In the genomic region with DNA sequence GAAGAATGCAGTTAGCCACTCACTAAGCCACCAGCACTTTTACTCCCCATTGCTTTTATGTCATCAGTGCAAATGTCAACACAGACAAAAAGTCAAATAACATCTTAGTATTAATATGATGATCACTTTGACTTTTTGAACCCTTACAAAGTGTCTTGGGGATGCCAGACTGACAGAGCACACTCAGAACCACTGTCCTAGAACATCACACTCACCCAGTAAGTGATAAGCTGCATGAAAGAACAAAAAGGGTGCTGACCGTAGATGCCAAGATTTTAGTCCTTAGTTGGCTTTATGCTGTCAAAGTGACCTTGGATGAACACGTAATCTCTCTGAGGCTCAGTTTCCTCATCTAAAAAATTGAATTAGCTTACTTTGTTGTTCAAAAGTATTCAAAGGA, we compare ENCODE assay signal across 35 cellular contexts.
"Had no signal": no experiment of that assay in that cellular context is flagged by ENCODE, and none has a peak within 500 bp of the region (broad histone marks: within the 10 kb centered on the region; RNA-seq: fewer than 3 reads in every experiment).

No MANE protein-coding gene starts in this region.

- H3K9me3 Mint-ChIP-seq: activated B cell treated with CpG ODN at 0.5 μM for 24 hours; activated CD4-positive, alpha-beta memory T cell treated with anti-CD3 and anti-CD28 coated beads, Interleukin-2, amount 10 ng/mL, durations not matched to agents 7 days and 5 days; activated CD4-positive, alpha-beta T cell treated with anti-CD3 and anti-CD28 coated beads, Interleukin-2, amount 10 ng/mL, durations not matched to agents 7 days and 5 days; activated naive CD4-positive, alpha-beta T cell treated with anti-CD3 and anti-CD28 coated beads, Interleukin-2, amount 10 ng/mL, durations not matched to agents 7 days and 5 days; activated naive CD4-positive, alpha-beta T cell treated with anti-CD3 and anti-CD28 coated beads, Interleukin-2, amount 50 U/mL, for 24 hours; activated naive CD8-positive, alpha-beta T cell treated with anti-CD3 and anti-CD28 coated beads, Interleukin-2, amount 10 ng/mL, durations not matched to agents 7 days and 5 days; activated naive CD8-positive, alpha-beta T cell treated with anti-CD3 and anti-CD28 coated beads, Interleukin-2, amount 50 U/mL, for 24 hours; activated T-cell treated with anti-CD3 and anti-CD28 coated beads, Interleukin-2, amount 50 U/mL, for 24 hours; activated T-helper 2 cell treated with anti-CD3 and anti-CD28 coated beads, Interferon-gamma antibody, Interleukin-2, Interleukin-4, amounts not matched to agents 10 μg/mL and 5 μg/mL and 100 μg/mL, durations not matched to agents 14 hours and 24 hours and 36 hours; brain; central memory CD8-positive, alpha-beta T cell; T-helper 1 cell treated with Interleukin-12 subunit alpha and Interleukin-12 subunit beta and Interleukin-4 antibody, amounts not matched to agents 30 μg/mL and 1 μg/mL, for 36 hours; T-helper 2 cell treated with Interferon-gamma antibody and Interleukin-4, amounts not matched to agents 5 μg/mL and 100 μg/mL, for 36 hours had no signal

- ATAC-seq: activated CD8-positive, alpha-beta memory T cell treated with anti-CD3 and anti-CD28 coated beads, Interleukin-2, amount 10 ng/mL, durations not matched to agents 7 days and 5 days; activated CD8-positive, alpha-beta T cell treated with anti-CD3 and anti-CD28 coated beads, Interleukin-2, amount 10 ng/mL, durations not matched to agents 7 days and 5 days; activated naive CD8-positive, alpha-beta T cell treated with anti-CD3 and anti-CD28 coated beads, Interleukin-2, amount 50 U/mL, for 24 hours had no signal

- H3K36me3 ChIP-seq: ascending aorta, cardiac muscle cell had no signal

- H3K4me1 Mint-ChIP-seq: activated B cell treated with CpG ODN at 0.5 μM for 24 hours; activated CD4-positive, alpha-beta memory T cell treated with anti-CD3 and anti-CD28 coated beads, Interleukin-2, amount 10 ng/mL, durations not matched to agents 7 days and 5 days; activated CD4-positive, alpha-beta T cell treated with anti-CD3 and anti-CD28 coated beads, Interleukin-2, amount 10 ng/mL, durations not matched to agents 7 days and 5 days; activated CD8-positive, alpha-beta memory T cell treated with anti-CD3 and anti-CD28 coated beads, Interleukin-2, amount 10 ng/mL, durations not matched to agents 7 days and 5 days; activated naive CD4-positive, alpha-beta T cell treated with anti-CD3 and anti-CD28 coated beads, Interleukin-2, amount 10 ng/mL, durations not matched to agents 7 days and 5 days; activated naive CD4-positive, alpha-beta T cell treated with anti-CD3 and anti-CD28 coated beads, Interleukin-2, amount 50 U/mL, for 24 hours; activated naive CD8-positive, alpha-beta T cell treated with anti-CD3 and anti-CD28 coated beads, Interleukin-2, amount 10 ng/mL, durations not matched to agents 7 days and 5 days; activated naive CD8-positive, alpha-beta T cell treated with anti-CD3 and anti-CD28 coated beads, Interleukin-2, amount 50 U/mL, for 24 hours; central memory CD8-positive, alpha-beta T cell had no signal

- DNase-seq: activated B cell treated with CpG ODN at 0.5 μM for 24 hours; activated CD4-positive, alpha-beta memory T cell treated with anti-CD3 and anti-CD28 coated beads, Interleukin-2, amount 10 ng/mL, durations not matched to agents 7 days and 5 days; activated CD4-positive, alpha-beta T cell treated with anti-CD3 and anti-CD28 coated beads for 48 hours; activated CD4-positive, alpha-beta T cell treated with anti-CD3 and anti-CD28 coated beads, Interleukin-2, amount 10 ng/mL, durations not matched to agents 7 days and 5 days; activated CD4-positive, alpha-beta T cell treated with anti-CD3 and anti-CD28 coated beads, Interleukin-2, amount 50 U/mL, for 48 hours; activated CD4-positive, CD25-positive, alpha-beta regulatory T cell treated with anti-CD3 and anti-CD28 coated beads, Interleukin-2, amount 50 U/mL, for 72 hours; activated CD8-positive, alpha-beta memory T cell treated with anti-CD3 and anti-CD28 coated beads for 24 hours; activated CD8-positive, alpha-beta memory T cell treated with anti-CD3 and anti-CD28 coated beads, Interleukin-2, amount 10 ng/mL, durations not matched to agents 7 days and 5 days; activated CD8-positive, alpha-beta memory T cell treated with anti-CD3 and anti-CD28 coated beads, Interleukin-2, amount 50 U/mL, for 48 hours; activated CD8-positive, alpha-beta T cell treated with anti-CD3 and anti-CD28 coated beads, Interleukin-2, amount 10 ng/mL, durations not matched to agents 7 days and 5 days; activated effector memory CD4-positive, alpha-beta T cell treated with Interleukin-2 at 50 U/mL for 16 hours; activated gamma-delta T cell; activated naive CD4-positive, alpha-beta T cell treated with anti-CD3 and anti-CD28 coated beads, Interleukin-2, amount 10 ng/mL, durations not matched to agents 7 days and 5 days; activated naive CD4-positive, alpha-beta T cell treated with Interleukin-2 at 50 U/mL for 16 hours; activated naive CD8-positive, alpha-beta T cell treated with anti-CD3 and anti-CD28 coated beads, Interleukin-2, amount 10 ng/mL, durations not matched to agents 7 days and 5 days; activated naive CD8-positive, alpha-beta T cell treated with anti-CD3 and anti-CD28 coated beads, Interleukin-2, amount 50 U/mL, for 24 hours; activated T-cell treated with anti-CD3 and anti-CD28 coated beads, Interleukin-2, amount 50 U/mL, for 24 hours; activated T-cell treated with anti-CD3 and anti-CD28 coated beads, Interleukin-2, amount 50 U/mL, for 48 hours; amygdala; anterior cingulate cortex; caudate nucleus; cerebellar nuclear complex; T-helper 1 cell; T-helper 2 cell; T-helper 9 cell had no signal

- H3K27me3 Mint-ChIP-seq: activated B cell treated with CpG ODN at 0.5 μM for 24 hours; activated CD8-positive, alpha-beta memory T cell treated with anti-CD3 and anti-CD28 coated beads, Interleukin-2, amount 10 ng/mL, durations not matched to agents 7 days and 5 days; activated naive CD4-positive, alpha-beta T cell treated with anti-CD3 and anti-CD28 coated beads, Interleukin-2, amount 10 ng/mL, durations not matched to agents 7 days and 5 days had no signal

- H3K27ac Mint-ChIP-seq: activated B cell treated with CpG ODN at 0.5 μM for 24 hours; activated CD4-positive, alpha-beta memory T cell treated with anti-CD3 and anti-CD28 coated beads, Interleukin-2, amount 10 ng/mL, durations not matched to agents 7 days and 5 days; activated CD4-positive, alpha-beta T cell treated with anti-CD3 and anti-CD28 coated beads, Interleukin-2, amount 10 ng/mL, durations not matched to agents 7 days and 5 days; activated CD8-positive, alpha-beta memory T cell treated with anti-CD3 and anti-CD28 coated beads, Interleukin-2, amount 10 ng/mL, durations not matched to agents 7 days and 5 days; activated CD8-positive, alpha-beta T cell treated with anti-CD3 and anti-CD28 coated beads, Interleukin-2, amount 10 ng/mL, durations not matched to agents 7 days and 5 days; activated naive CD4-positive, alpha-beta T cell treated with anti-CD3 and anti-CD28 coated beads, Interleukin-2, amount 10 ng/mL, durations not matched to agents 7 days and 5 days; activated naive CD4-positive, alpha-beta T cell treated with anti-CD3 and anti-CD28 coated beads, Interleukin-2, amount 50 U/mL, for 24 hours; activated naive CD8-positive, alpha-beta T cell; activated naive CD8-positive, alpha-beta T cell treated with anti-CD3 and anti-CD28 coated beads, Interleukin-2, amount 10 ng/mL, durations not matched to agents 7 days and 5 days; activated naive CD8-positive, alpha-beta T cell treated with anti-CD3 and anti-CD28 coated beads, Interleukin-2, amount 50 U/mL, for 24 hours; activated T-cell treated with anti-CD3 and anti-CD28 coated beads, Interleukin-2, amount 50 U/mL, for 24 hours; activated T-helper 2 cell treated with anti-CD3 and anti-CD28 coated beads, Interferon-gamma antibody, Interleukin-2, Interleukin-4, amounts not matched to agents 10 μg/mL and 5 μg/mL and 100 μg/mL, durations not matched to agents 14 hours and 24 hours and 36 hours; brain; T-helper 1 cell treated with Interleukin-12 subunit alpha and Interleukin-12 subunit beta and Interleukin-4 antibody, amounts not matched to agents 30 μg/mL and 1 μg/mL, for 36 hours; T-helper 2 cell treated with Interferon-gamma antibody and Interleukin-4, amounts not matched to agents 5 μg/mL and 100 μg/mL, for 36 hours had no signal

- H3K9me3 ChIP-seq: ascending aorta had no signal

- H3K4me3 ChIP-seq: ascending aorta, cardiac muscle cell had no signal

- H3K27me3 ChIP-seq: ascending aorta, cardiac muscle cell had no signal

- H3K27ac ChIP-seq: ascending aorta, cardiac muscle cell, VCaP had no signal

- H3K36me3 Mint-ChIP-seq: activated CD8-positive, alpha-beta memory T cell treated with anti-CD3 and anti-CD28 coated beads, Interleukin-2, amount 10 ng/mL, durations not matched to agents 7 days and 5 days; activated naive CD4-positive, alpha-beta T cell treated with anti-CD3 and anti-CD28 coated beads, Interleukin-2, amount 10 ng/mL, durations not matched to agents 7 days and 5 days; activated naive CD4-positive, alpha-beta T cell treated with anti-CD3 and anti-CD28 coated beads, Interleukin-2, amount 50 U/mL, for 24 hours; activated naive CD8-positive, alpha-beta T cell; activated naive CD8-positive, alpha-beta T cell treated with anti-CD3 and anti-CD28 coated beads, Interleukin-2, amount 10 ng/mL, durations not matched to agents 7 days and 5 days; brain had no signal

- H3K4me3 Mint-ChIP-seq: activated B cell treated with CpG ODN at 0.5 μM for 24 hours; activated CD4-positive, alpha-beta memory T cell treated with anti-CD3 and anti-CD28 coated beads, Interleukin-2, amount 10 ng/mL, durations not matched to agents 7 days and 5 days; activated CD4-positive, alpha-beta T cell treated with anti-CD3 and anti-CD28 coated beads, Interleukin-2, amount 10 ng/mL, durations not matched to agents 7 days and 5 days; activated CD8-positive, alpha-beta memory T cell treated with anti-CD3 and anti-CD28 coated beads, Interleukin-2, amount 10 ng/mL, durations not matched to agents 7 days and 5 days; activated CD8-positive, alpha-beta T cell treated with anti-CD3 and anti-CD28 coated beads, Interleukin-2, amount 10 ng/mL, durations not matched to agents 7 days and 5 days; activated naive CD4-positive, alpha-beta T cell treated with anti-CD3 and anti-CD28 coated beads, Interleukin-2, amount 10 ng/mL, durations not matched to agents 7 days and 5 days; activated naive CD4-positive, alpha-beta T cell treated with anti-CD3 and anti-CD28 coated beads, Interleukin-2, amount 50 U/mL, for 24 hours; activated naive CD8-positive, alpha-beta T cell; activated naive CD8-positive, alpha-beta T cell treated with anti-CD3 and anti-CD28 coated beads, Interleukin-2, amount 10 ng/mL, durations not matched to agents 7 days and 5 days; activated naive CD8-positive, alpha-beta T cell treated with anti-CD3 and anti-CD28 coated beads, Interleukin-2, amount 50 U/mL, for 24 hours; activated T-cell treated with anti-CD3 and anti-CD28 coated beads, Interleukin-2, amount 50 U/mL, for 24 hours; brain; central memory CD8-positive, alpha-beta T cell; T-helper 1 cell treated with Interleukin-12 subunit alpha and Interleukin-12 subunit beta and Interleukin-4 antibody, amounts not matched to agents 30 μg/mL and 1 μg/mL, for 36 hours; T-helper 2 cell treated with Interferon-gamma antibody and Interleukin-4, amounts not matched to agents 5 μg/mL and 100 μg/mL, for 36 hours had no signal

- H3K4me1 ChIP-seq: ascending aorta had no signal
